In genomic region chr18:48783616-48784520, GRCh38 we compare ENCODE assay signal across 17 cellular contexts.
DNase-seq lines count a peak whose midpoint lies in the region; ATAC-seq and TF ChIP-seq lines count a peak whose summit lies in the region.
"Had no signal": no experiment of that assay in that cellular context is flagged by ENCODE, and none has a peak within 500 bp of the region (broad histone marks: within the 10 kb centered on the region; RNA-seq: fewer than 3 reads in every experiment).

No MANE protein-coding gene starts in this region.

- peaks cover 5 to 17% (median 13%) of the 10 kb centered on the region in 3 donors for H3K27me3 Mint-ChIP-seq in CD14-positive monocyte (ENCODE audit: low read depth in 3 of 3)
- no peaks in the 10 kb centered on the region for H3K27me3 Mint-ChIP-seq in H9 (ENCODE audit: low read depth)
- H3K27me3 Mint-ChIP-seq in neural progenitor cell (ENCODE audit: insufficient read depth, low read depth): peaks cover 8% of the 10 kb centered on the region

- H3K36me3 Mint-ChIP-seq in CD14-positive monocyte: peaks cover 31 to 53% of the 10 kb centered on the region in 2 donors
- H3K36me3 Mint-ChIP-seq in H9 (ENCODE audit: insufficient read depth in 1 of 3, low read depth in 3 of 3): no peaks in the 10 kb centered on the region
- peaks cover 3% of the 10 kb centered on the region for H3K36me3 Mint-ChIP-seq in neural progenitor cell

- CTCF ChIA-PET in A673 (lab: Charles Lee): no interaction called here

- POLR2A ChIA-PET in A673 (lab: Charles Lee; ENCODE audit: low non-redundant PET): no interaction called here

- H3K79me1 ChIP-seq in H9 (ENCODE audit: insufficient read depth, low read depth, low read length, poor library complexity, severe bottlenecking): no peaks in the 10 kb centered on the region

- H3K9me3 Mint-ChIP-seq in CD14-positive monocyte (no peaks in the 10 kb centered on the region), H9 (no peaks in the 10 kb centered on the region), neural progenitor cell (no peaks in the 10 kb centered on the region)

- ATAC-seq in HG03460 (IDR thresholded peaks at IDR 0.05; ENCODE audit: unreplicated experiment) (no peak), HG03095 (IDR thresholded peaks at IDR 0.05; ENCODE audit: unreplicated experiment) (no peak)
- ATAC-seq: Panc1 had no signal

- H3K4me3 ChIP-seq in neural progenitor cell (no peak overlapping the region), A673 (ENCODE audit: low read depth, low read length, poor library complexity, severe bottlenecking) (no peak overlapping the region)
- H3K4me3 ChIP-seq: esophagus muscularis mucosa, upper lobe of left lung had no signal

- in situ Hi-C loops in KBM-7 (cut with MboI; ENCODE audit: low pct_unique_long_range_greater_than_20kb, low sequenced_read_pairs): no loop called here

- H3K4me3 Mint-ChIP-seq in CD14-positive monocyte (no peak overlapping the region), H9 (no peak overlapping the region), neural progenitor cell (no peak overlapping the region)

- H3F3A ChIP-seq in neural progenitor cell (ENCODE audit: low read depth): no peaks in the 10 kb centered on the region

- H4K5ac ChIP-seq in H9 (ENCODE audit: insufficient read length, low read depth, low read length): no peak overlapping the region

- H3K14ac ChIP-seq in H9 (ENCODE audit: insufficient read depth, low read length): no peak overlapping the region

- no TSS peak for BruUV-seq in A673 (replicated peaks; lab: Mats Ljungman, UMichigan)

- intact Hi-C loops in CD14-positive monocyte (cut with micrococcal nuclease) (loop anchor here (2.0 to 10.0 kb wide), 2 partner anchors 49 to 51 kb away; no protein-coding TSS in a partner anchor), A673 (cut with micrococcal nuclease; ENCODE audit: unreplicated experiment) (no loop called here)

- H3K4me2 ChIP-seq in H9 (ENCODE audit: insufficient read depth, insufficient read length, low read length) (no peak overlapping the region), neural progenitor cell (no peak overlapping the region)

- H3K27me3 ChIP-seq in H9 (ENCODE audit: insufficient read depth, low read length) (no peaks in the 10 kb centered on the region), neural progenitor cell (no peaks in the 10 kb centered on the region), A673 (replicated peaks; ENCODE audit: insufficient read depth, low read depth, low read length, poor library complexity) (no peaks in the 10 kb centered on the region)
- H3K27me3 ChIP-seq: esophagus muscularis mucosa, upper lobe of left lung had no signal

- H3K4me1 Mint-ChIP-seq in CD14-positive monocyte (peaks cover 75% of the 10 kb centered on the region), H9 (peaks cover 25 to 37% of the 10 kb centered on the region in 2 experiments), neural progenitor cell (peaks cover 69% of the 10 kb centered on the region)

- H3T11ph ChIP-seq in H9 (ENCODE audit: low read length): no peak overlapping the region

- no peak overlapping the region for H3K56ac ChIP-seq in H9 (ENCODE audit: insufficient read length, low read depth, low read length)

- H4K8ac ChIP-seq in H9 (replicated peaks; ENCODE audit: insufficient read length, low read depth, low read length): no peak overlapping the region

- H2BK20ac ChIP-seq in H9 (ENCODE audit: low read depth, low read length, poor library complexity, severe bottlenecking): no peak overlapping the region

- no peak overlapping the region for H2AK5ac ChIP-seq in H9 (ENCODE audit: insufficient read length, low read length)

- no peak overlapping the region for H2AFZ ChIP-seq in H9 (ENCODE audit: low read length)
- no peak overlapping the region for H2AFZ ChIP-seq in neural progenitor cell (replicated peaks)

- H3K79me2 ChIP-seq in H9 (ENCODE audit: insufficient read depth, low read length) (no peaks in the 10 kb centered on the region), neural progenitor cell (ENCODE audit: low read depth) (no peaks in the 10 kb centered on the region)

- H4K20me1 ChIP-seq in H9 (ENCODE audit: control insufficient read depth, insufficient read depth, insufficient read length) (no peaks in the 10 kb centered on the region), neural progenitor cell (ENCODE audit: low read depth) (peaks cover 5% of the 10 kb centered on the region)

- H3K4ac ChIP-seq in H9 (ENCODE audit: low read depth, low read length): no peak overlapping the region

- no peaks in the 10 kb centered on the region for H3K36me3 ChIP-seq in neural progenitor cell
- H3K36me3 ChIP-seq in A673 (ENCODE audit: insufficient read depth, low read length, poor library complexity, severe bottlenecking): no peaks in the 10 kb centered on the region

- no peak overlapping the region for H3K18ac ChIP-seq in H9 (ENCODE audit: insufficient read length, low read depth, low read length)

- no CpG with 5 or more reads among the region's 24 CpGs for WGBS in H9 (ENCODE audit: extremely low coverage, insufficient read length, low lambda C conversion rate)

- H3K9ac ChIP-seq in H9 (ENCODE audit: extremely low read depth, insufficient read length, low read length) (no peak overlapping the region), neural progenitor cell (no peak overlapping the region)

- H3K23ac ChIP-seq in H9 (ENCODE audit: insufficient read length, low read depth, low read length): no peak overlapping the region

- H2BK12ac ChIP-seq in H9 (ENCODE audit: insufficient read length, low read depth, low read length): no peak overlapping the region

- no peak overlapping the region for H2BK15ac ChIP-seq in H9 (ENCODE audit: low read depth, low read length)

- TF ChIP-seq CTCF in CD14-positive monocyte (IDR thresholded peaks at IDR 0.05): no peak
- TF ChIP-seq CTCF in H9 (conservative IDR thresholded peaks at IDR 0.05): no peak
- TF ChIP-seq CTCF in neural progenitor cell (IDR thresholded peaks at IDR 0.05): no peak
- no peak for TF ChIP-seq CTCF in A673 (conservative IDR thresholded peaks at IDR 0.05; ENCODE audit: low read depth, low read length)

- DNase-seq in CD14-positive monocyte (ENCODE audit: low spot score) (no peak), H9 (no peak), neural progenitor cell (ENCODE audit: low spot score) (no peak), KBM-7 (no peak), A673 (ENCODE audit: low spot score) (no peak)
- DNase-seq: activated gamma-delta T cell treated with Interleukin-2 at 50 U/mL for 16 hours, C1 segment of cervical spinal cord, dermis blood vessel endothelial cell, NCI-H1048, NCI-H526 treated with DMSO at 0.1 percent for 48 hours, SW 1271 had no signal

- H2BK5ac ChIP-seq in H9 (ENCODE audit: insufficient read length, low read length): no peak overlapping the region

- no peak overlapping the region for H4K91ac ChIP-seq in H9 (ENCODE audit: insufficient read length, low read depth, low read length)

- no peak overlapping the region for H2BK120ac ChIP-seq in H9 (ENCODE audit: low read depth, low read length, poor library complexity, severe bottlenecking)

- H3K27ac ChIP-seq in H9 (ENCODE audit: insufficient read length, low read depth, low read length): no peak overlapping the region
- peak overlapping the region; percentile 29 for H3K27ac ChIP-seq in cingulate gyrus (ENCODE audit: low read depth, low read length)
- no peak overlapping the region for H3K27ac ChIP-seq in neural progenitor cell
- no peak overlapping the region for H3K27ac ChIP-seq in A673 (ENCODE audit: low read depth, low read length, poor library complexity, severe bottlenecking)

- H3K4me1 ChIP-seq in H9 (ENCODE audit: insufficient read depth, low read length) (no peaks in the 10 kb centered on the region), neural progenitor cell (peaks cover 24% of the 10 kb centered on the region), A673 (ENCODE audit: insufficient read depth, low read length, poor library complexity, severe bottlenecking) (peaks cover 12% of the 10 kb centered on the region)

- H3K23me2 ChIP-seq in H9 (ENCODE audit: insufficient read length, low read depth, low read length, poor library complexity, severe bottlenecking): no peaks in the 10 kb centered on the region

- no peaks in the 10 kb centered on the region for H3K9me3 ChIP-seq in H9 (ENCODE audit: control insufficient read depth, low read depth, low read length)
- H3K9me3 ChIP-seq in neural progenitor cell (ENCODE audit: low read depth): no peaks in the 10 kb centered on the region
- no peaks in the 10 kb centered on the region for H3K9me3 ChIP-seq in A673 (ENCODE audit: low read depth, low read length, poor library complexity, severe bottlenecking)
- H3K9me3 ChIP-seq: esophagus muscularis mucosa, upper lobe of left lung had no signal

- H3K27ac Mint-ChIP-seq in CD14-positive monocyte (peak overlapping the region; percentile 9 to 97 (median 91)), H9 (0 out of 7 replicates have a peak overlapping the region, but pooled peaks of 2 of the 3 experiments have one; percentile 4 to 14), neural progenitor cell (peak overlapping the region; percentile 38)

Comparison
In these comparisons a context has a peak if more than half of its experiments do, and no peak if none do; other contexts are left out.
1. H3K27ac Mint-ChIP-seq: peak in every context shown above with its lines; median percentile 91 in CD14-positive monocyte; 38 in neural progenitor cell; 9 in H9.